8 cellular contexts compared by ENCODE assay signal in genomic region chr15:52790166-52790708, GRCh38. TPM values are rescaled to one million over a fixed set of nuclear protein-coding genes. Genes with fewer than 3 reads are reported as not detected.
A peak's percentile ranks its signal among the peaks of the same experiment; 100 is the strongest.
DNase-seq lines count a peak whose midpoint lies in the region; ATAC-seq and TF ChIP-seq lines count a peak whose summit lies in the region.

Gene ONECUT1 (minus strand): TSS chr15:52790336. CDS start chr15:52789884, 452 bp downstream.

- no peak within 1 kb of the TSS for H3K27ac Mint-ChIP-seq in MCF 10A (ENCODE audit: low read depth, unreplicated experiment)

- no peaks in the 10 kb centered on the region for H3K9me3 Mint-ChIP-seq in MCF 10A (ENCODE audit: unreplicated experiment)

- H3K4me3 ChIP-seq in GM06990 (replicated peaks; ENCODE audit: low read depth, low read length) (peak within 1 kb of the TSS; percentile 64), kidney epithelial cell (ENCODE audit: low read depth, low read length) (peak within 1 kb of the TSS; percentile 50)
- H3K4me3 ChIP-seq in Jurkat, Clone E6-1 (ENCODE audit: low read length), result peak within 1 kb of the TSS; percentile 65

- peak within 1 kb of the TSS; percentile 71 for H3K4me3 Mint-ChIP-seq in MCF 10A (ENCODE audit: unreplicated experiment)

- no TSS peak for BruUV-seq in MCF 10A (replicated peaks; lab: Mats Ljungman, UMichigan)

- peaks cover 1% of the 10 kb centered on the region for H3K36me3 Mint-ChIP-seq in MCF 10A (ENCODE audit: insufficient read depth, unreplicated experiment)

- ATAC-seq in GM21717 (IDR thresholded peaks at IDR 0.05; ENCODE audit: unreplicated experiment), result peak; percentile 56

- TF ChIP-seq CTCF in GM06990 (IDR thresholded peaks at IDR 0.05; ENCODE audit: insufficient read depth, low read length, poor library complexity, severe bottlenecking) (no peak), MCF 10A (IDR thresholded peaks at IDR 0.05; ENCODE audit: unreplicated experiment) (no peak), kidney epithelial cell (IDR thresholded peaks at IDR 0.05; ENCODE audit: insufficient read depth, low read length, poor library complexity, severe bottlenecking) (no peak)

- DNase-seq in GM06990 (ENCODE audit: extremely low read depth, insufficient read length) (peak; percentile 69), SKM-1 (lab: John Stamatoyannopoulos, UW; ENCODE audit: unreplicated experiment) (peak; percentile 23), MCF 10A (ENCODE audit: unreplicated experiment) (peak; percentile 50), kidney epithelial cell (ENCODE audit: low read depth) (no peak), GM19240 (ENCODE audit: insufficient read length, low spot score) (no peak)
- peak; percentile 19 for DNase-seq in Jurkat, Clone E6-1 (ENCODE audit: low read depth, low spot score)
- DNase-seq in stimulated activated CD4-positive, alpha-beta T cell treated with anti-CD3 and anti-CD28 coated beads, Interleukin-2, amount 100 ng/mL, for 4 hours (ENCODE audit: low read depth), result peak; percentile 34

- H3K27me3 Mint-ChIP-seq in MCF 10A (ENCODE audit: insufficient read depth, unreplicated experiment), result peaks cover 76% of the 10 kb centered on the region

- H3K4me1 Mint-ChIP-seq in MCF 10A (ENCODE audit: insufficient read depth, unreplicated experiment), result no peaks in the 10 kb centered on the region

- H3K36me3 ChIP-seq in GM06990 (ENCODE audit: control insufficient read depth, insufficient read depth, low read length), result no peaks in the 10 kb centered on the region
- H3K36me3 ChIP-seq in kidney epithelial cell (ENCODE audit: control insufficient read depth, insufficient read depth, low read length), result no peaks in the 10 kb centered on the region

- POLR2A ChIA-PET in MCF 10A (lab: Yijun Ruan, JAX), result no interaction called here

- intact Hi-C loops in MCF 10A (cut with micrococcal nuclease), result no loop called here

- CTCF ChIA-PET in MCF 10A (lab: Yijun Ruan, JAX), result interaction anchor here (2.2 kb wide), 1 partner anchor 10 kb away, joined by 11 read pairs; no protein-coding TSS in a partner anchor

- H3K27me3 ChIP-seq in GM06990 (replicated peaks; ENCODE audit: control insufficient read depth, insufficient read depth, low read length), result peaks cover 2% of the 10 kb centered on the region; the same call in 1 of the 2 replicates
- H3K27me3 ChIP-seq in kidney epithelial cell (ENCODE audit: control insufficient read depth, insufficient read depth, low read length), result peaks cover 93% of the 10 kb centered on the region

RNA-seq across cellular contexts. Expression of gene ONECUT1, which starts in this region (rescaled TPM):
- polyA plus RNA-seq in Jurkat, Clone E6-1 (2012; ENCODE audit: insufficient read depth, insufficient read length), result 2.6 TPM
- total RNA-seq in MCF 10A (2022), result not detected in 2 replicates
- total RNA-seq in kidney epithelial cell, result not detected in 2 replicates

Comparison
In these comparisons a context has a peak if more than half of its experiments do, and no peak if none do; other contexts are left out.
1. Peak in DNase-seq in MCF 10A; RNA of the gene not detected or under 1 TPM.
2. DNase-seq: peak in GM06990 (single experiment), Jurkat, Clone E6-1 (single experiment), SKM-1 (single experiment) and stimulated activated CD4-positive, alpha-beta T cell treated with anti-CD3 and anti-CD28 coated beads, Interleukin-2, amount 100 ng/mL, for 4 hours (single experiment); none in kidney epithelial cell (single experiment) and GM19240 (single experiment).
3. Peak in every context shown above with its lines, with median percentiles within 50 percentile points of each other: H3K4me3 ChIP-seq.